ENCODE assay signal across 8 cellular contexts in genomic region chr19:41785653-41786052, GRCh38. TPM values are rescaled to one million over a fixed set of nuclear protein-coding genes. Genes with fewer than 3 reads are reported as not detected.
A peak's percentile ranks its signal among the peaks of the same experiment; 100 is the strongest.
DNase-seq lines count a peak whose midpoint lies in the region; ATAC-seq and TF ChIP-seq lines count a peak whose summit lies in the region.

No MANE protein-coding gene starts in this region.

- H3K27ac ChIP-seq in uterus: no peak overlapping the region

- intact Hi-C loops in activated T-helper 2 cell treated with anti-CD3 and anti-CD28 coated beads, Interferon-gamma antibody, Interleukin-2, Interleukin-4, amounts not matched to agents 10 μg/mL and 5 μg/mL and 100 μg/mL, durations not matched to agents 14 hours and 24 hours and 36 hours (cut with micrococcal nuclease): loop anchor here (1.0 kb wide), 1 partner anchor 32 kb away; no protein-coding TSS in a partner anchor
- intact Hi-C loops in posterior cingulate gyrus (cut with DNase I): no loop called here
- intact Hi-C loops in uterus (cut with DNase I; ENCODE audit: low total_unique reads): no loop called here

- no peaks in the 10 kb centered on the region for H3K9me3 ChIP-seq in MG63
- no peaks in the 10 kb centered on the region for H3K9me3 ChIP-seq in uterus

- peak; percentile 39 to 51 (median 44) for TF ChIP-seq CTCF in uterus (IDR thresholded peaks at IDR 0.05)

- peaks cover 34% of the 10 kb centered on the region for H3K27me3 Mint-ChIP-seq in activated T-helper 2 cell treated with anti-CD3 and anti-CD28 coated beads, Interferon-gamma antibody, Interleukin-2, Interleukin-4, amounts not matched to agents 10 μg/mL and 5 μg/mL and 100 μg/mL, durations not matched to agents 14 hours and 24 hours and 36 hours (ENCODE audit: low read depth)

- no peaks in the 10 kb centered on the region for H3K36me3 ChIP-seq in MG63
- no peaks in the 10 kb centered on the region for H3K36me3 ChIP-seq in uterus

- ATAC-seq in GM19455 (IDR thresholded peaks at IDR 0.05; ENCODE audit: unreplicated experiment): no peak

- H3K4me1 ChIP-seq in uterus: no peaks in the 10 kb centered on the region

- no peaks in the 10 kb centered on the region for H3K36me3 Mint-ChIP-seq in activated T-helper 2 cell treated with anti-CD3 and anti-CD28 coated beads, Interferon-gamma antibody, Interleukin-2, Interleukin-4, amounts not matched to agents 10 μg/mL and 5 μg/mL and 100 μg/mL, durations not matched to agents 14 hours and 24 hours and 36 hours (ENCODE audit: low read depth)

- H3K4me3 Mint-ChIP-seq in activated T-helper 2 cell treated with anti-CD3 and anti-CD28 coated beads, Interferon-gamma antibody, Interleukin-2, Interleukin-4, amounts not matched to agents 10 μg/mL and 5 μg/mL and 100 μg/mL, durations not matched to agents 14 hours and 24 hours and 36 hours (ENCODE audit: low read depth): no peak overlapping the region

- no peak overlapping the region for H3K27ac Mint-ChIP-seq in activated T-helper 2 cell treated with anti-CD3 and anti-CD28 coated beads, Interferon-gamma antibody, Interleukin-2, Interleukin-4, amounts not matched to agents 10 μg/mL and 5 μg/mL and 100 μg/mL, durations not matched to agents 14 hours and 24 hours and 36 hours

- TF ChIP-seq POLR2A in uterus (IDR thresholded peaks at IDR 0.05): no peak

- H3K4me1 Mint-ChIP-seq in activated T-helper 2 cell treated with anti-CD3 and anti-CD28 coated beads, Interferon-gamma antibody, Interleukin-2, Interleukin-4, amounts not matched to agents 10 μg/mL and 5 μg/mL and 100 μg/mL, durations not matched to agents 14 hours and 24 hours and 36 hours (ENCODE audit: low read depth): peaks cover 15% of the 10 kb centered on the region

- DNase-seq in ELR (ENCODE audit: low read depth) (peak; percentile 70), MG63 (peak; percentile 51), RPMI8226 (peak; percentile 59), germinal center (ENCODE audit: low spot score) (peak; percentile 86), posterior cingulate gyrus (peak in 6 of 10 donors; percentile 22 to 84 (median 35)), uterus (peak in 1 of 2 donors; percentile 22)
- DNase-seq in activated T-helper 2 cell treated with anti-CD3 and anti-CD28 coated beads, Interferon-gamma antibody, Interleukin-2, Interleukin-4, amounts not matched to agents 10 μg/mL and 5 μg/mL and 100 μg/mL, durations not matched to agents 14 hours and 24 hours and 36 hours (ENCODE audit: low spot score): peak; percentile 67

- H3K4me3 ChIP-seq in MG63 (no peak overlapping the region), uterus (no peak overlapping the region)

- peaks cover 68% of the 10 kb centered on the region for H3K27me3 ChIP-seq in MG63
- peaks cover 0 to 13% of the 10 kb centered on the region in 2 donors for H3K27me3 ChIP-seq in uterus

- no peaks in the 10 kb centered on the region for H3K9me3 Mint-ChIP-seq in activated T-helper 2 cell treated with anti-CD3 and anti-CD28 coated beads, Interferon-gamma antibody, Interleukin-2, Interleukin-4, amounts not matched to agents 10 μg/mL and 5 μg/mL and 100 μg/mL, durations not matched to agents 14 hours and 24 hours and 36 hours

RNA-seq across cellular contexts. Expression of gene CEACAM3, which starts 10.7 kb away (rescaled TPM):
- total RNA-seq in MG63 (2014; rRNA removed; shearing (Covaris generic); ENCODE audit: low replicate concordance): not detected in 2 replicates
- not detected in 2 replicates for total RNA-seq in activated T-helper 2 cell treated with anti-CD3 and anti-CD28 coated beads, Interferon-gamma antibody, Interleukin-2, Interleukin-4, amounts not matched to agents 10 μg/mL and 5 μg/mL and 100 μg/mL, durations not matched to agents 14 hours and 24 hours and 36 hours
- total RNA-seq in uterus: not detected

RNA-seq across cellular contexts. Expression of gene CEACAM6, which starts 30.3 kb away (rescaled TPM):
- total RNA-seq in MG63 (2014; rRNA removed; shearing (Covaris generic); ENCODE audit: low replicate concordance): not detected in 2 replicates
- not detected in 2 replicates for total RNA-seq in activated T-helper 2 cell treated with anti-CD3 and anti-CD28 coated beads, Interferon-gamma antibody, Interleukin-2, Interleukin-4, amounts not matched to agents 10 μg/mL and 5 μg/mL and 100 μg/mL, durations not matched to agents 14 hours and 24 hours and 36 hours
- under 1 TPM in 1 of 4 donors, not detected in 3; 0.41 TPM for total RNA-seq in uterus

RNA-seq across cellular contexts. Expression of gene LYPD4, which starts 58.8 kb away (rescaled TPM):
- not detected in 2 replicates for total RNA-seq in MG63 (2014; rRNA removed; shearing (Covaris generic); ENCODE audit: low replicate concordance)
- total RNA-seq in activated T-helper 2 cell treated with anti-CD3 and anti-CD28 coated beads, Interferon-gamma antibody, Interleukin-2, Interleukin-4, amounts not matched to agents 10 μg/mL and 5 μg/mL and 100 μg/mL, durations not matched to agents 14 hours and 24 hours and 36 hours: not detected in 2 replicates
- total RNA-seq in uterus: not detected

RNA-seq across cellular contexts. Expression of gene DMRTC2, which starts 59.2 kb away (rescaled TPM):
- total RNA-seq in MG63 (2014; rRNA removed; shearing (Covaris generic); ENCODE audit: low replicate concordance): not detected in 2 replicates
- not detected in 2 replicates for total RNA-seq in activated T-helper 2 cell treated with anti-CD3 and anti-CD28 coated beads, Interferon-gamma antibody, Interleukin-2, Interleukin-4, amounts not matched to agents 10 μg/mL and 5 μg/mL and 100 μg/mL, durations not matched to agents 14 hours and 24 hours and 36 hours
- total RNA-seq in uterus: under 1 TPM in 1 of 4 donors, not detected in 3; 0.14 TPM
